Comparison of ENCODE assay signal across 8 cellular contexts in the genomic region with DNA sequence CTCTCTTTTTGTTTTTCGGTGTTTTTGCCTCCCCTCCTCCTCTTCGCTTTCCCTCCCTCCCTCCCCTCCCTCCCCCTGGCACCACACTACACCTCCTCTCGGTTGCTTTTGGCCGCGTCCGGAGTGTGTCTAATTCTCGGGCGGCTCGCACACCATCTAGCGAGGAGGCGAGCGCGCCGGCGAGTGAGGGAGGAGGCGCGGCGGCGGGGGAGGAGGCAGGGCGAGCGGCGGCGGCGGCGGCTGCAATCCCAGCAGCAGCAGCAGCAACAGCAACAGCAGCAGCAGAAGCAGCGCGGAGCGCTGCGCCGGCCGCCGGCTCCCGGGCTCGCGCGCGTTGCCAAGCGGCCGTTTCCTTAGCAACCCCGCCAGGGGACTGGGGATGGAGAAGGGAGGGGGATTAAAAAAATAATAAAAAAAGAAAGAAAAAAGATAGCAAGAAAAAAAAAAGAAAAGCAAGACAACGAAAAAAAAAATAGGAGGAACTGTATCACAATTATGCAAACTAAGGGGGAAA. TPM values are rescaled to one million over a fixed set of nuclear protein-coding genes. Genes with fewer than 3 reads are reported as not detected.
A peak's percentile ranks its signal among the peaks of the same experiment; 100 is the strongest.
DNase-seq lines count a peak whose midpoint lies in the region; ATAC-seq and TF ChIP-seq lines count a peak whose summit lies in the region.

No MANE protein-coding gene starts in this region.

- peak overlapping the region; percentile 30 for H3K27ac ChIP-seq in GM23338 (ENCODE audit: low read depth)
- no peak overlapping the region for H3K27ac ChIP-seq in Karpas-422 (ENCODE audit: low read length)
- peak overlapping the region in 4 of 5 donors; percentile 19 to 90 (median 72) for H3K27ac ChIP-seq in adrenal gland

- intact Hi-C loops in adrenal gland (cut with DNase I): no loop called here
- intact Hi-C loops in Right ventricle myocardium inferior (cut with DNase I): loop anchor here (10.0 kb wide), 2 partner anchors 158 to 428 kb away; no protein-coding TSS in a partner anchor

- H3K9me2 ChIP-seq in GM23338 (ENCODE audit: insufficient read depth): no peaks in the 10 kb centered on the region
- H3K9me2 ChIP-seq in Karpas-422 (replicated peaks; ENCODE audit: insufficient read depth, low read length): no peaks in the 10 kb centered on the region

- H3K4me3 Mint-ChIP-seq in GM23338: no peak overlapping the region; the same call in 2 of the 3 replicates

- ATAC-seq in GM23338 (peak; percentile 77), Right ventricle myocardium inferior (peak; percentile 90)

- H3K27ac Mint-ChIP-seq in GM23338: no peak overlapping the region

- no peaks in the 10 kb centered on the region; the same call in 2 of the 3 replicates for H3K9me3 Mint-ChIP-seq in GM23338

- peaks cover 17% of the 10 kb centered on the region for H3K27me3 Mint-ChIP-seq in GM23338 (ENCODE audit: insufficient read depth, low read depth, poor library complexity)

- WGBS in adrenal gland, 4 donors: 0 to 1% (median 0%) methylated on average over 34 to 41 of the region's 41 CpGs

- H2AFZ ChIP-seq in GM23338 (peak overlapping the region; percentile 34), Karpas-422 (ENCODE audit: low read length) (no peak overlapping the region)

- peaks cover 22% of the 10 kb centered on the region for H3K4me1 ChIP-seq in GM23338 (ENCODE audit: insufficient read depth)
- H3K4me1 ChIP-seq in Karpas-422 (ENCODE audit: low read length): peaks cover 2% of the 10 kb centered on the region; the same call in 1 of the 2 replicates
- H3K4me1 ChIP-seq in adrenal gland (replicated peaks in 1 of 2): no peaks in the 10 kb centered on the region

- TF ChIP-seq POLR2A in adrenal gland (IDR thresholded peaks at IDR 0.05): peak in 1 of 2 donors; percentile 60

- H3K79me2 ChIP-seq in GM23338 (replicated peaks; ENCODE audit: insufficient read depth) (no peaks in the 10 kb centered on the region), Karpas-422 (ENCODE audit: low read length) (no peaks in the 10 kb centered on the region)

- H3F3A ChIP-seq in GM23338 (replicated peaks; ENCODE audit: low read depth): peaks cover 4% of the 10 kb centered on the region; the same call in 1 of the 2 replicates

- H4K20me1 ChIP-seq in GM23338 (replicated peaks; ENCODE audit: insufficient read depth): no peaks in the 10 kb centered on the region
- H4K20me1 ChIP-seq in Karpas-422 (ENCODE audit: insufficient read depth, low read depth, low read length): no peaks in the 10 kb centered on the region

- peak overlapping the region; percentile 89 for H3K4me2 ChIP-seq in GM23338
- peak overlapping the region; percentile 53 for H3K4me2 ChIP-seq in Karpas-422 (ENCODE audit: low read depth, low read length, poor library complexity, severe bottlenecking)

- H3K36me3 Mint-ChIP-seq in GM23338 (ENCODE audit: low read depth): no peaks in the 10 kb centered on the region; the same call in 2 of the 3 replicates

- H3K36me3 ChIP-seq in GM23338 (ENCODE audit: insufficient read depth): no peaks in the 10 kb centered on the region
- no peaks in the 10 kb centered on the region for H3K36me3 ChIP-seq in Karpas-422 (ENCODE audit: insufficient read depth, low read length)
- H3K36me3 ChIP-seq in adrenal gland (replicated peaks in 1 of 2): no peaks in the 10 kb centered on the region

- H3K4me3 ChIP-seq in GM23338: peak overlapping the region; percentile 91
- H3K4me3 ChIP-seq in Karpas-422 (ENCODE audit: low read length): peak overlapping the region; percentile 45
- H3K4me3 ChIP-seq in adrenal gland: peak overlapping the region in 2 of 4 donors; percentile 49 to 87

- TF ChIP-seq CTCF in GM23338 (conservative IDR thresholded peaks at IDR 0.05; ENCODE audit: low read depth in 2 of 2) (no peak), adrenal gland (IDR thresholded peaks at IDR 0.05) (peak in 3 of 6 experiments; percentile 9 to 14 (median 11))

- no peak overlapping the region for H3K9ac ChIP-seq in Karpas-422 (ENCODE audit: low read length)

- DNase-seq in EH (ENCODE audit: low read depth) (peak; percentile 96), GM23338 (ENCODE audit: low spot score) (peak; percentile 91), Karpas-422 (peak; percentile 79), RPMI7951 (ENCODE audit: low read depth) (peak; percentile 95), adrenal gland (peak; percentile 73 to 88 (median 79)), Right ventricle myocardium inferior (ENCODE audit: missing footprints) (peak; percentile 94), nucleus accumbens (lab: John Stamatoyannopoulos, UW) (peak in 55 of 56 donors; percentile 19 to 91 (median 79)), ureter (ENCODE audit: low spot score) (peak; percentile 85)

- H3K4me1 Mint-ChIP-seq in GM23338: peaks cover 20% of the 10 kb centered on the region

- H3K27me3 ChIP-seq in GM23338 (ENCODE audit: insufficient read depth) (peaks cover 48% of the 10 kb centered on the region), Karpas-422 (ENCODE audit: low read length) (no peaks in the 10 kb centered on the region), adrenal gland (no peaks in the 10 kb centered on the region)

- no peaks in the 10 kb centered on the region for H3K9me3 ChIP-seq in Karpas-422 (ENCODE audit: low read length)
- H3K9me3 ChIP-seq in adrenal gland (replicated peaks in 1 of 3): no peaks in the 10 kb centered on the region

TF ChIP-seq in GM23338, 12 proteins besides CTCF, POLR2A, EP300 and RAD21:
- no peak for TF ChIP-seq CREB1 (CRISPR knock-in tag; IDR thresholded peaks at IDR 0.05; ENCODE audit: low read depth)
- peak; percentile 35; the same call in 1 of the 2 replicates for TF ChIP-seq POLR2AphosphoS5 (IDR thresholded peaks at IDR 0.05; ENCODE audit: low read depth)

RNA-seq across cellular contexts. Expression of a gene that starts 0.4 kb away (rescaled TPM):
- total RNA-seq in GM23338 (2014; rRNA removed; shearing (Covaris generic)): 0.93 and 0.94 TPM in 2 replicates
- polyA plus RNA-seq in GM23338 (2016; fragmentation: Nextera tagmentation; extraction: Ambion mirVana) (0.57 and 0.66 TPM in 2 replicates), adrenal gland (1 to 10 TPM; 2.2 to 6.2 (median 2.5) TPM)
- total RNA-seq in Karpas-422 (2014; rRNA removed; shearing (Covaris generic); ENCODE audit: low replicate concordance): not detected in 2 replicates
- 5.3 and 8.2 TPM in 2 replicates for total RNA-seq in RPMI7951 (2014; rRNA removed; shearing (Covaris generic))
- total RNA-seq in adrenal gland (1 to 10 TPM; 1.1 to 7.4 (median 4.4) TPM), Right ventricle myocardium inferior (15.2 TPM), ureter (10.0 TPM)
